Comparison of ENCODE assay signal across 8 cellular contexts in the genomic region with DNA sequence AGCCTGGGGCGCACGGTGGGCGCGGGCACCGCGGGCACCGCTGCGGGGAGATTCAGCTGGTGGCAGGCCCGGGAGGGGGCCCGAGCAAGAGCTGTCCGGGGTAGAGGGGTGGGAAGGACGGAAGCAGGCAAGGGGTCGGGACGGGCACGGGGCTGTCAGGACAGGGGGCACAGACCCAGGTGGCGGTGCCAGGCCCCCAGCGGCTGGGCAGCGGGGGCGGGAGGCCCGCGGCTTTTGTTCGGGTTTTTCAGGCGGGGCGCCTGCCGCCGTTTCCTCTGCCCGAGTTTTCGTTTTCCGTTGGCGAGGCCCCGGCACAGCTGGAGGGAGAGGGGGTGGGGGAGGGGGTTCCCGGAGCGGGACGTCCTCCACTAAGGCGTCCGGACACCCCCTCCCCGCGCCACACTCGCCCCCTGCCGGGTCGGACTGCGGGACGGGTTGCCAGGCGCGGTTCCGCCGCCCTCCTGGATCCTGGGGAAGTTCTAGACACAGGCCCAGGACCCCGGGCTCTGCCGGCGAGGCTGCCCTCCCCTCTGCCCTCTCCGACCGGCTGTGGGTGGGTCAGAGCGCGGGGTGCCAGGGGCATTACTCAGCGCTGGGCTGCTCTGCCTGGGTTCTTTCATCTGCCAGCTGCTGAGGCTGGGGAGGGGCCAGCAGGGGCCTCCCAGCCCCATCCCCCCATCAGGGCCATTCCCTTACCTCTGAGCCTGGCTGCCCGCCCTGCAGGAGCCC. TPM values are rescaled to one million over a fixed set of nuclear protein-coding genes. Genes with fewer than 3 reads are reported as not detected.
DNase-seq lines count a peak whose midpoint lies in the region; ATAC-seq and TF ChIP-seq lines count a peak whose summit lies in the region.

No MANE protein-coding gene starts in this region.

- CTCF ChIA-PET in CD4-positive, alpha-beta memory T cell (lab: Charles Lee; ENCODE audit: partially characterized antibody): interaction anchor here (0.9 to 1.0 kb wide), 2 partner anchors 15 to 79 kb away, joined by 3 read pairs; no protein-coding TSS in a partner anchor

- H3K27me3 Mint-ChIP-seq in CD4-positive, alpha-beta memory T cell: peaks cover 12 to 19% of the 10 kb centered on the region in 2 donors

- H4K20me1 ChIP-seq in Karpas-422 (ENCODE audit: insufficient read depth, low read depth, low read length): no peaks in the 10 kb centered on the region

- H3K9me3 ChIP-seq in CD4-positive, alpha-beta memory T cell (ENCODE audit: control insufficient read depth in 1 of 2, low read length in 2 of 2): no peaks in the 10 kb centered on the region
- no peaks in the 10 kb centered on the region for H3K9me3 ChIP-seq in Karpas-422 (ENCODE audit: low read length)

- POLR2A ChIA-PET in CD4-positive, alpha-beta memory T cell (lab: Charles Lee; ENCODE audit: partially characterized antibody): no interaction called here

- H3K36me3 ChIP-seq in CD4-positive, alpha-beta memory T cell (ENCODE audit: insufficient read depth, low read length): no peaks in the 10 kb centered on the region
- H3K36me3 ChIP-seq in Karpas-422 (ENCODE audit: insufficient read depth, low read length): no peaks in the 10 kb centered on the region
- H3K36me3 ChIP-seq in brain microvascular endothelial cell (replicated peaks): no peaks in the 10 kb centered on the region

- DNase-seq in CD4-positive, alpha-beta memory T cell: no peak
- no peak for DNase-seq in Karpas-422
- DNase-seq in brain microvascular endothelial cell: no peak
- peak; percentile 61 for DNase-seq in iPS-NIHi7 (ENCODE audit: extremely low spot score)
- DNase-seq in sciatic nerve (ENCODE audit: low spot score): peak; percentile 80

- H3K4me3 ChIP-seq in CD4-positive, alpha-beta memory T cell (ENCODE audit: low read length in 2 of 2): peak overlapping the region in 1 of 2 donors; percentile 27
- H3K4me3 ChIP-seq in Karpas-422 (ENCODE audit: low read length) (peak overlapping the region; percentile 51; the same call in 1 of the 2 replicates), brain microvascular endothelial cell (ENCODE audit: low read depth, low read length) (peak overlapping the region; percentile 72)

- H3K4me3 Mint-ChIP-seq in CD4-positive, alpha-beta memory T cell: peak overlapping the region in 5 of 8 donors; percentile 26 to 77 (median 71)

- peaks cover 10% of the 10 kb centered on the region for H3K4me1 ChIP-seq in CD4-positive, alpha-beta memory T cell (ENCODE audit: insufficient read depth, low read length)
- peaks cover 13% of the 10 kb centered on the region for H3K4me1 ChIP-seq in Karpas-422 (ENCODE audit: low read length)

- peaks cover 4 to 8% (median 6%) of the 10 kb centered on the region in 4 donors for H3K4me1 Mint-ChIP-seq in CD4-positive, alpha-beta memory T cell

- peak; percentile 8 for TF ChIP-seq CTCF in brain microvascular endothelial cell (IDR thresholded peaks at IDR 0.05; ENCODE audit: low read depth, low read length, missing control alignments)

- in situ Hi-C loops in brain microvascular endothelial cell (cut with HindIII; ENCODE audit: low pct_ligation_motif_present, low sequenced_read_pairs): no loop called here

- H3K4me2 ChIP-seq in Karpas-422 (ENCODE audit: low read depth, low read length, poor library complexity, severe bottlenecking): peak overlapping the region; percentile 63

- no peak overlapping the region for H3K27ac ChIP-seq in CD4-positive, alpha-beta memory T cell (ENCODE audit: low read depth, low read length)
- H3K27ac ChIP-seq in Karpas-422 (ENCODE audit: low read length) (no peak overlapping the region), brain microvascular endothelial cell (no peak overlapping the region)

- no peaks in the 10 kb centered on the region for H3K79me2 ChIP-seq in Karpas-422 (ENCODE audit: low read length)

- no peak overlapping the region for H2AFZ ChIP-seq in Karpas-422 (ENCODE audit: low read length)

- H3K9me3 Mint-ChIP-seq in CD4-positive, alpha-beta memory T cell: no peaks in the 10 kb centered on the region

- H3K36me3 Mint-ChIP-seq in CD4-positive, alpha-beta memory T cell: no peaks in the 10 kb centered on the region

- H3K9ac ChIP-seq in Karpas-422 (ENCODE audit: low read length): peak overlapping the region; percentile 44; the same call in 1 of the 2 replicates

- ATAC-seq in sciatic nerve: peak; percentile 60
- ATAC-seq in HG03439 (IDR thresholded peaks at IDR 0.05; ENCODE audit: unreplicated experiment): no peak
- ATAC-seq in HG02970 (IDR thresholded peaks at IDR 0.05; ENCODE audit: low FRiP score, unreplicated experiment): no peak
- no peak for ATAC-seq in GM18520 (IDR thresholded peaks at IDR 0.05; ENCODE audit: unreplicated experiment)

- no peak overlapping the region for H3K27ac Mint-ChIP-seq in CD4-positive, alpha-beta memory T cell

- H3K9me2 ChIP-seq in Karpas-422 (replicated peaks; ENCODE audit: insufficient read depth, low read length): no peaks in the 10 kb centered on the region

- intact Hi-C loops in CD4-positive, alpha-beta memory T cell (cut with micrococcal nuclease): no loop called here
- intact Hi-C loops in sciatic nerve (cut with DNase I): no loop called here

- H3K27me3 ChIP-seq in CD4-positive, alpha-beta memory T cell (ENCODE audit: insufficient read depth, low read length): no peaks in the 10 kb centered on the region
- H3K27me3 ChIP-seq in Karpas-422 (ENCODE audit: low read length) (no peaks in the 10 kb centered on the region), brain microvascular endothelial cell (replicated peaks) (no peaks in the 10 kb centered on the region)

RNA-seq across cellular contexts. Expression of gene ARHGAP23, which starts 0.5 kb away (rescaled TPM):
- not detected for total RNA-seq in CD4-positive, alpha-beta memory T cell
- polyA plus RNA-seq in CD4-positive, alpha-beta memory T cell: under 1 TPM; 0.04 to 0.23 TPM
- total RNA-seq in Karpas-422 (2014; rRNA removed; shearing (Covaris generic); ENCODE audit: low replicate concordance): 0.04 and 0.54 TPM in 2 replicates
- 154 TPM for total RNA-seq in sciatic nerve

Comparison
In these comparisons a context has a peak if more than half of its experiments do, and no peak if none do; other contexts are left out.
1. DNase-seq: peak in iPS-NIHi7 (single experiment) and sciatic nerve (single experiment); none in CD4-positive, alpha-beta memory T cell (0 of 5), Karpas-422 (single experiment) and brain microvascular endothelial cell (single experiment).
2. RNA of gene ARHGAP23, which starts 0.5 kb away (total RNA-seq): 154 TPM in sciatic nerve (single experiment); not detected in CD4-positive, alpha-beta memory T cell and 0.04 to 0.54 TPM in Karpas-422; every median in the first group is over 100 times any median in the second.